ENCODE assay signal across 13 cellular contexts in the genomic region with DNA sequence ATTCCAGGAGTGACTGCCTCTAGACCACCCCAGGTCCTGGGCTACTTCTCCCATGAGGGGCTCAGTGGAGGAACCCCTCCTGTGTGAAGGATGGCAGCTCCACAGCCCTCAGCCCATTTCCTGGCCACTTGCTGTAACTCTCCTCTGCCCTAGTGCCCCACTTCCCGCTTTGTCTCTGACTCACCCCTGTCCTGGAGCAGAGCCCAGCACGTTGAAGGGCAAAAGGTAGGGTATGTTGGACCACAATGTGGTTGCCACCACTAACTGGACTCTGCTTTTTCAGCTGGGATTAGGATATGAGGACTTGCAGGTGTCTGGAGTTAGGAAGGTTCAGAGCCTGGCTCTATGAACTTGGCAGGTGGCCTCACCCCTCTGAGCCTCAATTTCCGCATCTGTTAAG. TPM values are rescaled to one million over a fixed set of nuclear protein-coding genes. Genes with fewer than 3 reads are reported as not detected.
DNase-seq lines count a peak whose midpoint lies in the region; ATAC-seq and TF ChIP-seq lines count a peak whose summit lies in the region.
"Had no signal": no experiment of that assay in that cellular context is flagged by ENCODE, and none has a peak within 500 bp of the region (broad histone marks: within the 10 kb centered on the region; RNA-seq: fewer than 3 reads in every experiment).

No MANE protein-coding gene starts in this region.

- DNase-seq in AG10803 (ENCODE audit: low read depth) (peak; percentile 13), HFFc6 (peak; percentile 42), fibroblast of pulmonary artery (ENCODE audit: low read depth) (peak; percentile 32), prostate gland (ENCODE audit: low spot score) (no peak), Right ventricle myocardium inferior (ENCODE audit: missing footprints) (no peak)
- DNase-seq in activated CD4-positive, alpha-beta T cell treated with anti-CD3 and anti-CD28 coated beads for 36 hours: no peak
- DNase-seq: CD4-positive, CD25-positive, alpha-beta regulatory T cell; hypothalamus; stimulated activated CD4-positive, alpha-beta T cell treated with anti-CD3 and anti-CD28 coated beads, Interleukin-15, amount 100 ng/mL, for 24 hours; stimulated activated naive CD4-positive, alpha-beta T cell treated with Interleukin-2 at 50 U/mL for 16 hours; T-helper 1 cell had no signal

- H3K4me3 Mint-ChIP-seq in HFFc6: no peak overlapping the region
- H3K4me3 Mint-ChIP-seq in activated CD4-positive, alpha-beta T cell treated with anti-CD3 and anti-CD28 coated beads for 36 hours: no peak overlapping the region

- intact Hi-C loops in prostate gland (cut with DNase I): no loop called here
- intact Hi-C loops in activated CD4-positive, alpha-beta T cell treated with anti-CD3 and anti-CD28 coated beads for 36 hours (cut with DNase I, micrococcal nuclease): no loop called here
- intact Hi-C loops in Right ventricle myocardium inferior (cut with DNase I): no loop called here

- H3K27me3 Mint-ChIP-seq in HFFc6 (ENCODE audit: insufficient read depth): peaks cover 7% of the 10 kb centered on the region
- H3K27me3 Mint-ChIP-seq in activated CD4-positive, alpha-beta T cell treated with anti-CD3 and anti-CD28 coated beads for 36 hours: peaks cover 11% of the 10 kb centered on the region

- no peaks in the 10 kb centered on the region for H3K9me3 ChIP-seq in prostate gland

- TF ChIP-seq POLR2A in prostate gland (IDR thresholded peaks at IDR 0.05): no peak

- H3K9me3 Mint-ChIP-seq in HFFc6: no peaks in the 10 kb centered on the region
- H3K9me3 Mint-ChIP-seq in activated CD4-positive, alpha-beta T cell treated with anti-CD3 and anti-CD28 coated beads for 36 hours (ENCODE audit: low read depth): peaks cover 2% of the 10 kb centered on the region

- H3K4me1 ChIP-seq in prostate gland (replicated peaks): no peaks in the 10 kb centered on the region

- no peaks in the 10 kb centered on the region; the same call in 1 of the 2 replicates for H3K36me3 Mint-ChIP-seq in HFFc6 (ENCODE audit: low read depth)
- peaks cover 38% of the 10 kb centered on the region for H3K36me3 Mint-ChIP-seq in activated CD4-positive, alpha-beta T cell treated with anti-CD3 and anti-CD28 coated beads for 36 hours (ENCODE audit: low read depth)
- H3K36me3 Mint-ChIP-seq: CD4-positive, CD25-positive, alpha-beta regulatory T cell had no signal

- no peaks in the 10 kb centered on the region for H3K36me3 ChIP-seq in prostate gland

- POLR2A ChIA-PET in activated CD4-positive, alpha-beta T cell treated with anti-CD3 and anti-CD28 coated beads for 36 hours (lab: Charles Lee): interaction anchor here (1.0 kb wide), 1 partner anchor 82 kb away, joined by 4 read pairs; no protein-coding TSS in a partner anchor

- CTCF ChIA-PET in activated CD4-positive, alpha-beta T cell treated with anti-CD3 and anti-CD28 coated beads for 36 hours (lab: Charles Lee): no interaction called here

- 89% methylated on average over 3 of the region's 3 CpGs for WGBS in prostate gland

- no peaks in the 10 kb centered on the region for H3K27me3 ChIP-seq in prostate gland (replicated peaks; ENCODE audit: insufficient read depth)

- H3K4me3 ChIP-seq in AG10803 (ENCODE audit: low read length) (no peak overlapping the region), fibroblast of pulmonary artery (replicated peaks; ENCODE audit: low read depth, low read length) (no peak overlapping the region), prostate gland (no peak overlapping the region)

- H3K27ac Mint-ChIP-seq in HFFc6: no peak overlapping the region
- no peak overlapping the region for H3K27ac Mint-ChIP-seq in activated CD4-positive, alpha-beta T cell treated with anti-CD3 and anti-CD28 coated beads for 36 hours
- H3K27ac Mint-ChIP-seq: CD4-positive, CD25-positive, alpha-beta regulatory T cell had no signal

- ATAC-seq in SK-N-SH treated with all-trans-retinoic acid at 6 μM for 48 hours: peak; percentile 16; the same call in 2 of the 3 replicates
- ATAC-seq in GM19023 (IDR thresholded peaks at IDR 0.05; ENCODE audit: unreplicated experiment): no peak
- no peak for ATAC-seq in activated CD4-positive, alpha-beta T cell treated with anti-CD3 and anti-CD28 coated beads for 36 hours
- no peak for ATAC-seq in Right ventricle myocardium inferior

- H3K27ac ChIP-seq in prostate gland: no peak overlapping the region

- H3K4me1 Mint-ChIP-seq in HFFc6 (ENCODE audit: low read depth): peaks cover 28% of the 10 kb centered on the region
- H3K4me1 Mint-ChIP-seq in activated CD4-positive, alpha-beta T cell treated with anti-CD3 and anti-CD28 coated beads for 36 hours: peaks cover 2% of the 10 kb centered on the region

- TF ChIP-seq CTCF in AG10803 (conservative IDR thresholded peaks at IDR 0.05; ENCODE audit: low read length) (no peak), HFFc6 (IDR thresholded peaks at IDR 0.05) (no peak), fibroblast of pulmonary artery (IDR thresholded peaks at IDR 0.05; ENCODE audit: low read length, missing control alignments) (no peak), prostate gland (IDR thresholded peaks at IDR 0.05) (no peak)

TF ChIP-seq in SK-N-SH treated with all-trans-retinoic acid at 6 μM for 48 hours, 23 proteins besides CTCF, POLR2A, EP300 and RAD21:
- TF ChIP-seq ESRRG (CRISPR knock-in tag; IDR thresholded peaks at IDR 0.05): no peak
- TF ChIP-seq SNAI2 (CRISPR knock-in tag; IDR thresholded peaks at IDR 0.05): no peak
- no peak for TF ChIP-seq GLIS3 (CRISPR knock-in tag; IDR thresholded peaks at IDR 0.05)
- TF ChIP-seq OSR1 (CRISPR knock-in tag; IDR thresholded peaks at IDR 0.05): no peak
- TF ChIP-seq, protein P1, sequence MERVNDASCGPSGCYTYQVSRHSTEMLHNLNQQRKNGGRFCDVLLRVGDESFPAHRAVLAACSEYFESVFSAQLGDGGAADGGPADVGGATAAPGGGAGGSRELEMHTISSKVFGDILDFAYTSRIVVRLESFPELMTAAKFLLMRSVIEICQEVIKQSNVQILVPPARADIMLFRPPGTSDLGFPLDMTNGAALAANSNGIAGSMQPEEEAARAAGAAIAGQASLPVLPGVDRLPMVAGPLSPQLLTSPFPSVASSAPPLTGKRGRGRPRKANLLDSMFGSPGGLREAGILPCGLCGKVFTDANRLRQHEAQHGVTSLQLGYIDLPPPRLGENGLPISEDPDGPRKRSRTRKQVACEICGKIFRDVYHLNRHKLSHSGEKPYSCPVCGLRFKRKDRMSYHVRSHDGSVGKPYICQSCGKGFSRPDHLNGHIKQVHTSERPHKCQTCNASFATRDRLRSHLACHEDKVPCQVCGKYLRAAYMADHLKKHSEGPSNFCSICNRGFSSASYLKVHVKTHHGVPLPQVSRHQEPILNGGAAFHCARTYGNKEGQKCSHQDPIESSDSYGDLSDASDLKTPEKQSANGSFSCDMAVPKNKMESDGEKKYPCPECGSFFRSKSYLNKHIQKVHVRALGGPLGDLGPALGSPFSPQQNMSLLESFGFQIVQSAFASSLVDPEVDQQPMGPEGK (CRISPR knock-in tag; IDR thresholded peaks at IDR 0.05; ENCODE audit: borderline replicate concordance): no peak
- TF ChIP-seq, protein P2, sequence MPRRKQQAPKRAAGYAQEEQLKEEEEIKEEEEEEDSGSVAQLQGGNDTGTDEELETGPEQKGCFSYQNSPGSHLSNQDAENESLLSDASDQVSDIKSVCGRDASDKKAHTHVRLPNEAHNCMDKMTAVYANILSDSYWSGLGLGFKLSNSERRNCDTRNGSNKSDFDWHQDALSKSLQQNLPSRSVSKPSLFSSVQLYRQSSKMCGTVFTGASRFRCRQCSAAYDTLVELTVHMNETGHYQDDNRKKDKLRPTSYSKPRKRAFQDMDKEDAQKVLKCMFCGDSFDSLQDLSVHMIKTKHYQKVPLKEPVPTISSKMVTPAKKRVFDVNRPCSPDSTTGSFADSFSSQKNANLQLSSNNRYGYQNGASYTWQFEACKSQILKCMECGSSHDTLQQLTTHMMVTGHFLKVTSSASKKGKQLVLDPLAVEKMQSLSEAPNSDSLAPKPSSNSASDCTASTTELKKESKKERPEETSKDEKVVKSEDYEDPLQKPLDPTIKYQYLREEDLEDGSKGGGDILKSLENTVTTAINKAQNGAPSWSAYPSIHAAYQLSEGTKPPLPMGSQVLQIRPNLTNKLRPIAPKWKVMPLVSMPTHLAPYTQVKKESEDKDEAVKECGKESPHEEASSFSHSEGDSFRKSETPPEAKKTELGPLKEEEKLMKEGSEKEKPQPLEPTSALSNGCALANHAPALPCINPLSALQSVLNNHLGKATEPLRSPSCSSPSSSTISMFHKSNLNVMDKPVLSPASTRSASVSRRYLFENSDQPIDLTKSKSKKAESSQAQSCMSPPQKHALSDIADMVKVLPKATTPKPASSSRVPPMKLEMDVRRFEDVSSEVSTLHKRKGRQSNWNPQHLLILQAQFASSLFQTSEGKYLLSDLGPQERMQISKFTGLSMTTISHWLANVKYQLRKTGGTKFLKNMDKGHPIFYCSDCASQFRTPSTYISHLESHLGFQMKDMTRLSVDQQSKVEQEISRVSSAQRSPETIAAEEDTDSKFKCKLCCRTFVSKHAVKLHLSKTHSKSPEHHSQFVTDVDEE (CRISPR knock-in tag; IDR thresholded peaks at IDR 0.05): no peak
- TF ChIP-seq ZFP3 (CRISPR knock-in tag; IDR thresholded peaks at IDR 0.05): no peak
- no peak for TF ChIP-seq BACH2 (CRISPR knock-in tag; IDR thresholded peaks at IDR 0.05; ENCODE audit: borderline replicate concordance)
- no peak for TF ChIP-seq RARB (CRISPR knock-in tag; IDR thresholded peaks at IDR 0.05)
- TF ChIP-seq ZNF565 (CRISPR knock-in tag; conservative IDR thresholded peaks at IDR 0.05; ENCODE audit: low read depth): no peak
- no peak for TF ChIP-seq TCF4 (CRISPR knock-in tag; IDR thresholded peaks at IDR 0.05; ENCODE audit: borderline replicate concordance)
TF ChIP-seq in SK-N-SH treated with all-trans-retinoic acid at 6 μM for 48 hours: peak in this region for 0.

RNA-seq across cellular contexts. Expression of a gene that starts 2.4 kb away (rescaled TPM):
- 10 to 100 TPM in 5 of 6 experiments, 1 to 10 TPM in 1; 8.9 to 20.4 (median 20.1) TPM for total RNA-seq in HFFc6 (2021; fragmentation: NEBNext Ultra II Directional; extraction: Animal tissue kit (Norgen Biotek cat#: 25700))
- total RNA-seq in prostate gland: 10 to 100 TPM in 1 of 2 donors, under 1 TPM in 1; 0.36 to 11.6 TPM
- 100 to 1,000 TPM in 1 of 2 experiments, 10 to 100 TPM in 1; 99.8 to 113 TPM for total RNA-seq in activated CD4-positive, alpha-beta T cell treated with anti-CD3 and anti-CD28 coated beads for 36 hours
- 1.4 TPM for total RNA-seq in Right ventricle myocardium inferior

RNA-seq across cellular contexts. Expression of a gene that starts 57.5 kb away (rescaled TPM):
- total RNA-seq in HFFc6 (2021; fragmentation: NEBNext Ultra II Directional; extraction: Animal tissue kit (Norgen Biotek cat#: 25700)): not detected
- total RNA-seq in prostate gland (1 to 10 TPM in 1 of 2 donors, not detected in 1; 7.2 TPM), Right ventricle myocardium inferior (not detected)
- total RNA-seq in activated CD4-positive, alpha-beta T cell treated with anti-CD3 and anti-CD28 coated beads for 36 hours: under 1 TPM in 1 of 2 experiments, not detected in 1; 0.23 TPM

Comparison
In these comparisons a context has a peak if more than half of its experiments do, and no peak if none do; other contexts are left out.
1. DNase-seq: peak in AG10803 (single experiment), HFFc6 (single experiment) and fibroblast of pulmonary artery (single experiment); none in prostate gland (single experiment), activated CD4-positive, alpha-beta T cell treated with anti-CD3 and anti-CD28 coated beads for 36 hours (single experiment) and Right ventricle myocardium inferior (single experiment).
2. RNA of a gene that starts 2.4 kb away (total RNA-seq): 99.8 to 113 TPM in activated CD4-positive, alpha-beta T cell treated with anti-CD3 and anti-CD28 coated beads for 36 hours; 8.9 to 20.4 TPM in HFFc6, 0.36 to 11.6 TPM in prostate gland and 1.4 TPM in Right ventricle myocardium inferior (single experiment); every median in the first group is over 4 times any median in the second.